Comparison of ENCODE assay signal across 1 cellular context in the genomic region with DNA sequence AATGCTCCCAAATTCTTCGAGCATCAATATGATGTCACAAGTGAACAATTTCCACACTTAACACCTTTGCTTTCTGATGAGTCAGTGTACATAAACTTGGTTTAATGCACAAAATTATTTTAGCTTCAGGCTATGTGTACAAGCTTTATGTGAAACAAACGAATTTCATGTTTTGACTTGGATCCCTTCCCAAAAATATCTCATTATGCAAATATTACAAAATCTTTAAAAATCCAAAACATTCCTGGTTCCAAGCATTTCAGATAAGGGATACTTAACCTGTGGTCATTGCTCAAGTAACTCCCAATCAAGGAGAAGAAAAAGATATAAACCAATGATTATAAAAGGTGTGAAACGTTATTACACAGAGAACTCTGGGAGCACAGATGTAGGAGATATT.
TF ChIP-seq lines count a peak whose summit lies in the region.

No MANE protein-coding gene starts in this region.

TF ChIP-seq in endothelial cell of umbilical vein, 7 proteins besides CTCF, POLR2A, EP300 and RAD21:
- no peak for TF ChIP-seq GATA2 (IDR thresholded peaks at IDR 0.05; ENCODE audit: insufficient read depth, insufficient read length, low read depth, low read length)
- TF ChIP-seq, protein P1, sequence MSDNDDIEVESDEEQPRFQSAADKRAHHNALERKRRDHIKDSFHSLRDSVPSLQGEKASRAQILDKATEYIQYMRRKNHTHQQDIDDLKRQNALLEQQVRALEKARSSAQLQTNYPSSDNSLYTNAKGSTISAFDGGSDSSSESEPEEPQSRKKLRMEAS (IDR thresholded peaks at IDR 0.05; ENCODE audit: insufficient read depth, insufficient read length): no peak
- no peak for TF ChIP-seq POLR2AphosphoS5 (IDR thresholded peaks at IDR 0.05; ENCODE audit: insufficient read depth, low read depth, low read length)
